ENCODE assay signal across 10 cellular contexts in genomic region chr5:110752953-110753352, GRCh38. TPM values are rescaled to one million over a fixed set of nuclear protein-coding genes. Genes with fewer than 3 reads are reported as not detected.
DNase-seq lines count a peak whose midpoint lies in the region; ATAC-seq and TF ChIP-seq lines count a peak whose summit lies in the region.
"Had no signal": no experiment of that assay in that cellular context is flagged by ENCODE, and none has a peak within 500 bp of the region (broad histone marks: within the 10 kb centered on the region; RNA-seq: fewer than 3 reads in every experiment).

No MANE protein-coding gene starts in this region.

- peaks cover 75% of the 10 kb centered on the region for H3K36me3 Mint-ChIP-seq in CD4-positive, alpha-beta T cell (ENCODE audit: low read depth)
- peaks cover 40% of the 10 kb centered on the region for H3K36me3 Mint-ChIP-seq in T-helper 1 cell treated with Interleukin-12 subunit alpha and Interleukin-12 subunit beta and Interleukin-4 antibody, amounts not matched to agents 30 μg/mL and 1 μg/mL, for 36 hours (ENCODE audit: low read depth)
- peaks cover 28% of the 10 kb centered on the region for H3K36me3 Mint-ChIP-seq in osteocyte (ENCODE audit: unreplicated experiment)

- peak overlapping the region; percentile 84 for H3K27ac Mint-ChIP-seq in CD4-positive, alpha-beta T cell
- H3K27ac Mint-ChIP-seq in T-helper 1 cell treated with Interleukin-12 subunit alpha and Interleukin-12 subunit beta and Interleukin-4 antibody, amounts not matched to agents 30 μg/mL and 1 μg/mL, for 36 hours, result peak overlapping the region; percentile 87
- H3K27ac Mint-ChIP-seq in osteocyte (ENCODE audit: unreplicated experiment), result no peak overlapping the region

- CTCF ChIA-PET in CD4-positive, alpha-beta T cell (lab: Charles Lee), result interaction anchor here (0.6 kb wide), 1 partner anchor 730 kb away, joined by 3 read pairs; no protein-coding TSS in a partner anchor

- H3K27me3 Mint-ChIP-seq in CD4-positive, alpha-beta T cell, result no peaks in the 10 kb centered on the region
- H3K27me3 Mint-ChIP-seq in T-helper 1 cell treated with Interleukin-12 subunit alpha and Interleukin-12 subunit beta and Interleukin-4 antibody, amounts not matched to agents 30 μg/mL and 1 μg/mL, for 36 hours (ENCODE audit: low read depth), result no peaks in the 10 kb centered on the region
- H3K27me3 Mint-ChIP-seq in osteocyte (ENCODE audit: unreplicated experiment), result no peaks in the 10 kb centered on the region

- no peaks in the 10 kb centered on the region for H3K9me3 ChIP-seq in CD4-positive, alpha-beta T cell (ENCODE audit: control insufficient read depth, low read length)

- intact Hi-C loops in CD4-positive, alpha-beta T cell (cut with DNase I, micrococcal nuclease), result loop anchor here in 1 of 2 experiments (2.0 to 10.0 kb wide), 2 partner anchors 14 to 792 kb away; partner anchors contain the start of gene SLC25A46

- no peak for ATAC-seq in CD4-positive, alpha-beta T cell (ENCODE audit: poor library complexity)
- peak; percentile 0 for ATAC-seq in GM19324 (IDR thresholded peaks at IDR 0.05; ENCODE audit: low FRiP score, unreplicated experiment)
- ATAC-seq in HG02970 (IDR thresholded peaks at IDR 0.05; ENCODE audit: low FRiP score, unreplicated experiment), result peak; percentile 9

- no peak overlapping the region for H3K27ac ChIP-seq in CD4-positive, alpha-beta T cell (ENCODE audit: low read depth, low read length)

- H3K4me1 Mint-ChIP-seq in CD4-positive, alpha-beta T cell (ENCODE audit: low read depth), result peaks cover 50% of the 10 kb centered on the region
- H3K4me1 Mint-ChIP-seq in T-helper 1 cell treated with Interleukin-12 subunit alpha and Interleukin-12 subunit beta and Interleukin-4 antibody, amounts not matched to agents 30 μg/mL and 1 μg/mL, for 36 hours (ENCODE audit: low read depth), result peaks cover 52% of the 10 kb centered on the region
- no peaks in the 10 kb centered on the region for H3K4me1 Mint-ChIP-seq in osteocyte (ENCODE audit: unreplicated experiment)

- no peaks in the 10 kb centered on the region for H3K27me3 ChIP-seq in CD4-positive, alpha-beta T cell (ENCODE audit: control insufficient read depth, insufficient read depth, low read length)

- TF ChIP-seq CTCF in CD4-positive, alpha-beta T cell (IDR thresholded peaks at IDR 0.05), result no peak
- no peak for TF ChIP-seq CTCF in osteocyte (IDR thresholded peaks at IDR 0.05)

- H3K9me3 Mint-ChIP-seq in CD4-positive, alpha-beta T cell, result no peaks in the 10 kb centered on the region
- no peaks in the 10 kb centered on the region for H3K9me3 Mint-ChIP-seq in T-helper 1 cell treated with Interleukin-12 subunit alpha and Interleukin-12 subunit beta and Interleukin-4 antibody, amounts not matched to agents 30 μg/mL and 1 μg/mL, for 36 hours
- H3K9me3 Mint-ChIP-seq in osteocyte (ENCODE audit: unreplicated experiment), result no peaks in the 10 kb centered on the region

- POLR2A ChIA-PET in CD4-positive, alpha-beta T cell (lab: Charles Lee), result interaction anchor here (1.0 kb wide), 1 partner anchor 14 kb away, joined by 4 read pairs; no protein-coding TSS in a partner anchor

- DNase-seq in CD4-positive, alpha-beta T cell, result no peak
- no peak for DNase-seq in D341Med (ENCODE audit: low spot score)
- no peak for DNase-seq in effector CD4-positive, alpha-beta T cell
- DNase-seq in NOMO-1 treated with DMSO at 0.1 percent for 48 hours (lab: John Stamatoyannopoulos, UW; ENCODE audit: unreplicated experiment), result no peak
- no peak for DNase-seq in osteocyte (ENCODE audit: extremely low spot score, unreplicated experiment)
- DNase-seq: midbrain, NCI-H1417 treated with DMSO at 0.1 percent for 48 hours had no signal

- H3K4me3 Mint-ChIP-seq in CD4-positive, alpha-beta T cell, result peak overlapping the region; percentile 2
- peak overlapping the region; percentile 75 for H3K4me3 Mint-ChIP-seq in T-helper 1 cell treated with Interleukin-12 subunit alpha and Interleukin-12 subunit beta and Interleukin-4 antibody, amounts not matched to agents 30 μg/mL and 1 μg/mL, for 36 hours
- H3K4me3 Mint-ChIP-seq in osteocyte (ENCODE audit: unreplicated experiment), result no peak overlapping the region

RNA-seq across cellular contexts. Expression of gene SLC25A46, which starts 14.1 kb away (rescaled TPM):
- total RNA-seq in CD4-positive, alpha-beta T cell, result 10 to 100 TPM; 14.0 to 16.1 TPM
- total RNA-seq in osteocyte, result 41.9 and 42.9 TPM in 2 replicates

RNA-seq across cellular contexts. Expression of gene TMEM232, which starts 26.5 kb away (rescaled TPM):
- total RNA-seq in CD4-positive, alpha-beta T cell, result 1 to 10 TPM in 1 of 2 experiments, under 1 TPM in 1; 0.98 to 1.1 TPM
- 2.7 and 3.5 TPM in 2 replicates for total RNA-seq in osteocyte
